In the genomic region with DNA sequence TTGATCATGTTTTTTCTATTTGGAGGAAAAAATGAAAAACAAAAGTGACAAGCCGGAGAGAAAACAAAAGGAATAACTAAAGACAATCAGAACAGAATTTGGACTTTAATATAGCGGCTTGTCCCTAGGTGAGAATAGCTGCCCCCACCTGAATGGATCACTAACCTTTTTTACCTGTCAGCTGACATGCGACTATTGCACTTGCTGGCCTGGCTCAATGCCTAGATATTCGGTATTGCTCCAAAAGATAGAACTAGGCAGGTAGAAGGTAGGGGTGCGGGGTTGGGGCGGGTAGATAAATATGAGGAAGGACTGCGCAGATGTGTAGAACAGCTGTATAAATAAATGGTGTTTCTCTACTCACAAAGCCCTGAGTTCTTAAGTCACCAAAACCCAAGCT, we compare ENCODE assay signal across 36 cellular contexts. TPM values are rescaled to one million over a fixed set of nuclear protein-coding genes. Genes with fewer than 3 reads are reported as not detected.
"Had no signal": no experiment of that assay in that cellular context is flagged by ENCODE, and none has a peak within 500 bp of the region (broad histone marks: within the 10 kb centered on the region; RNA-seq: fewer than 3 reads in every experiment).

No MANE protein-coding gene starts in this region.

- H3K9me3 ChIP-seq: adrenal gland had no signal

- H3K27ac ChIP-seq: adrenal gland, PC-9, VCaP had no signal

- H3K27me3 ChIP-seq: adrenal gland had no signal

- H3K4me2 ChIP-seq: PC-9 had no signal

- H3K9me3 Mint-ChIP-seq: activated B cell treated with CpG ODN at 0.5 μM for 24 hours; activated naive CD4-positive, alpha-beta T cell treated with anti-CD3 and anti-CD28 coated beads for 36 hours; activated T-cell treated with anti-CD3 and anti-CD28 coated beads, Interleukin-2, amount 50 U/mL, for 24 hours; activated T-helper 1 cell treated with anti-CD3 and anti-CD28 coated beads, Interleukin-12 subunit alpha, Interleukin-12 subunit beta, Interleukin-2, Interleukin-4 antibody, amounts not matched to agents 30 ng/mL and 10 ng/mL and 1 ng/mL, durations not matched to agents 14 hours and 24 hours and 36 hours had no signal

- DNase-seq: activated B cell treated with CpG ODN at 0.5 μM for 24 hours; activated CD4-positive, alpha-beta memory T cell treated with anti-CD3 and anti-CD28 coated beads, Interleukin-2, amount 10 ng/mL, durations not matched to agents 7 days and 5 days; activated CD4-positive, alpha-beta T cell treated with anti-CD3 and anti-CD28 coated beads for 4 hours; activated CD4-positive, CD25-positive, alpha-beta regulatory T cell treated with anti-CD3 and anti-CD28 coated beads, Interleukin-2, amount 50 U/mL, for 72 hours; activated gamma-delta T cell treated with Interleukin-2 at 50 U/mL for 16 hours; activated naive CD4-positive, alpha-beta T cell treated with anti-CD3 and anti-CD28 coated beads for 36 hours; activated T-cell treated with anti-CD3 and anti-CD28 coated beads, Interleukin-2, amount 50 U/mL, for 24 hours; adrenal gland; caudate nucleus; cerebellar nuclear complex; IMR-90; Karpas-422; KBM-7; NCI-H1105; NCI-H1417 treated with DMSO at 0.1 percent for 48 hours; NCI-H1694; NCI-H1930; NCI-H2107; NCI-H2171; NCI-H510A; NCI-H526 treated with DMSO at 0.1 percent for 48 hours; PC-9; Right ventricle myocardium superior; SW 1271; T-helper 1 cell; T-helper 2 cell; T-helper 9 cell had no signal

- H3K36me3 ChIP-seq: adrenal gland had no signal

- H3K4me1 Mint-ChIP-seq: activated CD4-positive, alpha-beta memory T cell treated with anti-CD3 and anti-CD28 coated beads, Interleukin-2, amount 10 ng/mL, durations not matched to agents 7 days and 5 days had no signal

- H3K4me3 ChIP-seq: adrenal gland, PC-9 had no signal

- H3K4me1 ChIP-seq: adrenal gland had no signal

- H3K4me3 Mint-ChIP-seq: activated B cell treated with CpG ODN at 0.5 μM for 24 hours; activated CD4-positive, alpha-beta memory T cell treated with anti-CD3 and anti-CD28 coated beads, Interleukin-2, amount 10 ng/mL, durations not matched to agents 7 days and 5 days; activated naive CD4-positive, alpha-beta T cell treated with anti-CD3 and anti-CD28 coated beads for 36 hours; activated T-cell treated with anti-CD3 and anti-CD28 coated beads, Interleukin-2, amount 50 U/mL, for 24 hours; activated T-helper 1 cell treated with anti-CD3 and anti-CD28 coated beads, Interleukin-12 subunit alpha, Interleukin-12 subunit beta, Interleukin-2, Interleukin-4 antibody, amounts not matched to agents 30 ng/mL and 10 ng/mL and 1 ng/mL, durations not matched to agents 14 hours and 24 hours and 36 hours; brain had no signal

- H3K27me3 Mint-ChIP-seq: activated B cell treated with CpG ODN at 0.5 μM for 24 hours had no signal

- ATAC-seq: activated naive CD4-positive, alpha-beta T cell treated with anti-CD3 and anti-CD28 coated beads, Interleukin-2, amount 50 U/mL, for 72 hours had no signal

RNA-seq across cellular contexts. Expression of gene MORC1, which starts 0.7 kb away (rescaled TPM):
- total RNA-seq: activated B cell treated with CpG ODN at 0.5 μM for 24 hours; activated CD4-positive, alpha-beta memory T cell treated with anti-CD3 and anti-CD28 coated beads, Interleukin-2, amount 10 ng/mL, durations not matched to agents 7 days and 5 days; activated CD8-positive, alpha-beta memory T cell treated with anti-CD3 and anti-CD28 coated beads for 36 hours; activated naive CD4-positive, alpha-beta T cell treated with anti-CD3 and anti-CD28 coated beads for 36 hours; activated naive CD4-positive, alpha-beta T cell treated with anti-CD3 and anti-CD28 coated beads, Interleukin-2, amount 50 U/mL, for 72 hours; activated T-helper 1 cell treated with anti-CD3 and anti-CD28 coated beads, Interleukin-12 subunit alpha, Interleukin-12 subunit beta, Interleukin-2, Interleukin-4 antibody, amounts not matched to agents 30 ng/mL and 10 ng/mL and 1 ng/mL, durations not matched to agents 14 hours and 24 hours and 36 hours; astrocyte; bronchial epithelial cell; IMR-90; MCF 10A; OCI-LY7; PC-9; Right ventricle myocardium superior had no signal
- polyA plus RNA-seq: IMR-90 had no signal

RNA-seq across cellular contexts. Expression of gene C3orf85, which starts 17.9 kb away (rescaled TPM):
- total RNA-seq: activated B cell treated with CpG ODN at 0.5 μM for 24 hours; activated CD4-positive, alpha-beta memory T cell treated with anti-CD3 and anti-CD28 coated beads, Interleukin-2, amount 10 ng/mL, durations not matched to agents 7 days and 5 days; activated CD8-positive, alpha-beta memory T cell treated with anti-CD3 and anti-CD28 coated beads for 36 hours; activated naive CD4-positive, alpha-beta T cell treated with anti-CD3 and anti-CD28 coated beads for 36 hours; activated naive CD4-positive, alpha-beta T cell treated with anti-CD3 and anti-CD28 coated beads, Interleukin-2, amount 50 U/mL, for 72 hours; activated T-helper 1 cell treated with anti-CD3 and anti-CD28 coated beads, Interleukin-12 subunit alpha, Interleukin-12 subunit beta, Interleukin-2, Interleukin-4 antibody, amounts not matched to agents 30 ng/mL and 10 ng/mL and 1 ng/mL, durations not matched to agents 14 hours and 24 hours and 36 hours; adrenal gland; astrocyte; bronchial epithelial cell; IMR-90; MCF 10A; OCI-LY7; PC-9; Right ventricle myocardium superior had no signal
- polyA plus RNA-seq: adrenal gland, IMR-90 had no signal
